ENCODE assay signal across 2 cellular contexts in genomic region chr1:155940531-155940992, GRCh38.
TF ChIP-seq lines count a peak whose summit lies in the region.

No MANE protein-coding gene starts in this region.

TF ChIP-seq in K562, 482 proteins besides CTCF, POLR2A, EP300 and RAD21 (continues in another document):
- peak; percentile 59 for TF ChIP-seq ZNF175 (CRISPR knock-in tag; IDR thresholded peaks at IDR 0.05; ENCODE audit: low read depth)
- 0 out of 2 replicates have a peak, but pooled peaks have one; percentile 44 for TF ChIP-seq IRF9 (tag; IDR thresholded peaks at IDR 0.05)
- TF ChIP-seq ESRRA (IDR thresholded peaks at IDR 0.05; ENCODE audit: borderline replicate concordance, low read depth) = peak; percentile 87
- peak; percentile 57; the same call in 1 of the 2 replicates for TF ChIP-seq ELF1 (tag; IDR thresholded peaks at IDR 0.05)
- TF ChIP-seq DNMT1 (IDR thresholded peaks at IDR 0.05) = no peak
- 0 out of 2 replicates have a peak, but pooled peaks have one; percentile 36 for TF ChIP-seq ZEB2 (IDR thresholded peaks at IDR 0.05)
- TF ChIP-seq CREB3 (tag; conservative IDR thresholded peaks at IDR 0.05; ENCODE audit: low read depth) = 0 out of 2 replicates have a peak, but pooled peaks have one; percentile 27
- TF ChIP-seq BACH1 (tag; IDR thresholded peaks at IDR 0.05) = peak; percentile 58; the same call in 1 of the 2 replicates
- 0 out of 2 replicates have a peak, but pooled peaks have one; percentile 6 for TF ChIP-seq CREM (IDR thresholded peaks at IDR 0.05; ENCODE audit: low read depth)
- TF ChIP-seq DDX20 (tag; IDR thresholded peaks at IDR 0.05; ENCODE audit: low read depth) = 0 out of 2 replicates have a peak, but pooled peaks have one; percentile 38
- TF ChIP-seq SAFB2 (IDR thresholded peaks at IDR 0.05; ENCODE audit: borderline replicate concordance, low read depth, low read length, severe bottlenecking) = no peak
- TF ChIP-seq NR2C1 (IDR thresholded peaks at IDR 0.05) = no peak
- TF ChIP-seq NR2C1 (tag; IDR thresholded peaks at IDR 0.05) = peak; percentile 26; the same call in 1 of the 2 replicates
- TF ChIP-seq PHF20 (IDR thresholded peaks at IDR 0.05; ENCODE audit: partially characterized antibody) = no peak
- TF ChIP-seq CXXC5 (CRISPR knock-in tag; IDR thresholded peaks at IDR 0.05) = peak; percentile 49
- no peak for TF ChIP-seq PRMT5 (CRISPR knock-in tag; IDR thresholded peaks at IDR 0.05)
- TF ChIP-seq ELF4 (CRISPR knock-in tag; IDR thresholded peaks at IDR 0.05) = peak; percentile 36; the same call in 1 of the 2 replicates
- TF ChIP-seq EP400 (IDR thresholded peaks at IDR 0.05) = 0 out of 2 replicates have a peak, but pooled peaks have one; percentile 17
- TF ChIP-seq ZZZ3 (IDR thresholded peaks at IDR 0.05) = no peak
- peak; percentile 25 to 43; a peak in 2 of 4 replicates for TF ChIP-seq NRF1 (conservative IDR thresholded peaks at IDR 0.05 in 1 of 2, IDR thresholded peaks at IDR 0.05 in 1 of 2)
- peak in 1 of 2 experiments; percentile 26; a peak in 1 of 4 replicates for TF ChIP-seq MAZ (CRISPR knock-in tag; conservative IDR thresholded peaks at IDR 0.05 in 1 of 2, IDR thresholded peaks at IDR 0.05 in 1 of 2)
- peak; percentile 63 for TF ChIP-seq ZNF384 (IDR thresholded peaks at IDR 0.05; ENCODE audit: low read depth, low read length)
- TF ChIP-seq ZFP91 (CRISPR knock-in tag; IDR thresholded peaks at IDR 0.05) = no peak
- no peak for TF ChIP-seq RUNX1 (IDR thresholded peaks at IDR 0.05; ENCODE audit: low read depth)
- peak; percentile 27; the same call in 1 of the 2 replicates for TF ChIP-seq KLF6 (CRISPR knock-in tag; IDR thresholded peaks at IDR 0.05; ENCODE audit: borderline replicate concordance)

TF ChIP-seq in liver, 16 proteins besides CTCF, POLR2A, EP300 and RAD21:
- peak; percentile 40 for TF ChIP-seq SP1 (IDR thresholded peaks at IDR 0.05)
- peak; percentile 86 for TF ChIP-seq NR2F2 (IDR thresholded peaks at IDR 0.05)
- TF ChIP-seq MAX (IDR thresholded peaks at IDR 0.05) = no peak
- TF ChIP-seq RXRA (IDR thresholded peaks at IDR 0.05) = peak in 1 of 2 donors; percentile 25
- no peak for TF ChIP-seq EGR1 (IDR thresholded peaks at IDR 0.05; ENCODE audit: low read depth in 2 of 2)
- TF ChIP-seq GABPA (IDR thresholded peaks at IDR 0.05 in 1 of 2, conservative IDR thresholded peaks at IDR 0.05 in 1 of 2) = peak in 1 of 2 donors; percentile 27
